In genomic region chr4:91909963-91910362, GRCh38 we compare ENCODE assay signal across 27 cellular contexts.
"Had no signal": no experiment of that assay in that cellular context is flagged by ENCODE, and none has a peak within 500 bp of the region (broad histone marks: within the 10 kb centered on the region; RNA-seq: fewer than 3 reads in every experiment).

No MANE protein-coding gene starts in this region.

- H3K36me3 ChIP-seq: heart left ventricle, right atrium auricular region, spleen, suprapubic skin, tibial artery had no signal

- H3K27me3 ChIP-seq: foreskin keratinocyte, heart left ventricle, right atrium auricular region, spleen, suprapubic skin, tibial artery had no signal

- ATAC-seq: effector memory CD8-positive, alpha-beta T cell; foreskin keratinocyte; heart left ventricle; left colon; psoas muscle had no signal

- H3K27ac Mint-ChIP-seq: activated naive CD8-positive, alpha-beta T cell; brain; effector memory CD8-positive, alpha-beta T cell; immature natural killer cell; nephron progenitor cell had no signal

- H3K9ac ChIP-seq: parathyroid adenoma had no signal

- H3K79me2 ChIP-seq: parathyroid adenoma had no signal

- FAIRE-seq: kidney, TTC549 had no signal

- H3K4me1 Mint-ChIP-seq: immature natural killer cell, nephron progenitor cell had no signal

- H3K27ac ChIP-seq: foreskin keratinocyte, heart left ventricle, parathyroid adenoma, psoas muscle, right atrium auricular region, spleen, suprapubic skin, tibial artery, VCaP had no signal

- H3K36me3 Mint-ChIP-seq: activated naive CD8-positive, alpha-beta T cell; brain had no signal

- H3K4me3 Mint-ChIP-seq: activated naive CD8-positive, alpha-beta T cell; brain; effector memory CD8-positive, alpha-beta T cell; immature natural killer cell; nephron progenitor cell had no signal

- H3K9me3 Mint-ChIP-seq: brain, nephron progenitor cell had no signal

- H3K4me1 ChIP-seq: foreskin keratinocyte, heart left ventricle, parathyroid adenoma, psoas muscle, right atrium auricular region, spleen, suprapubic skin, tibial artery had no signal

- H3K4me3 ChIP-seq: heart left ventricle, psoas muscle, right atrium auricular region, spleen, suprapubic skin, tibial artery had no signal

- DNase-seq: activated CD4-positive, alpha-beta T cell treated with anti-CD3 and anti-CD28 coated beads for 4 hours; activated CD4-positive, alpha-beta T cell treated with anti-CD3 and anti-CD28 coated beads, Interleukin-2, amount 50 U/mL, for 48 hours; activated CD8-positive, alpha-beta memory T cell treated with anti-CD3 and anti-CD28 coated beads for 24 hours; activated effector memory CD4-positive, alpha-beta T cell treated with Interleukin-2 at 50 U/mL for 16 hours; activated naive CD4-positive, alpha-beta T cell treated with Interleukin-2 at 50 U/mL for 16 hours; anterior cingulate cortex; cortex of kidney; effector memory CD8-positive, alpha-beta T cell; foreskin keratinocyte; heart left ventricle; hypothalamus; immature natural killer cell; kidney; left colon; mammary epithelial cell; nephron progenitor cell; psoas muscle; spleen; stimulated activated naive CD4-positive, alpha-beta T cell; tibial artery had no signal

- H2AFZ ChIP-seq: parathyroid adenoma had no signal

- H3K27me3 Mint-ChIP-seq: activated naive CD8-positive, alpha-beta T cell; brain; effector memory CD8-positive, alpha-beta T cell had no signal

- H3K9me3 ChIP-seq: heart left ventricle, psoas muscle, right atrium auricular region, spleen, suprapubic skin, tibial artery had no signal
